ENCODE assay signal across 8 cellular contexts in the genomic region with DNA sequence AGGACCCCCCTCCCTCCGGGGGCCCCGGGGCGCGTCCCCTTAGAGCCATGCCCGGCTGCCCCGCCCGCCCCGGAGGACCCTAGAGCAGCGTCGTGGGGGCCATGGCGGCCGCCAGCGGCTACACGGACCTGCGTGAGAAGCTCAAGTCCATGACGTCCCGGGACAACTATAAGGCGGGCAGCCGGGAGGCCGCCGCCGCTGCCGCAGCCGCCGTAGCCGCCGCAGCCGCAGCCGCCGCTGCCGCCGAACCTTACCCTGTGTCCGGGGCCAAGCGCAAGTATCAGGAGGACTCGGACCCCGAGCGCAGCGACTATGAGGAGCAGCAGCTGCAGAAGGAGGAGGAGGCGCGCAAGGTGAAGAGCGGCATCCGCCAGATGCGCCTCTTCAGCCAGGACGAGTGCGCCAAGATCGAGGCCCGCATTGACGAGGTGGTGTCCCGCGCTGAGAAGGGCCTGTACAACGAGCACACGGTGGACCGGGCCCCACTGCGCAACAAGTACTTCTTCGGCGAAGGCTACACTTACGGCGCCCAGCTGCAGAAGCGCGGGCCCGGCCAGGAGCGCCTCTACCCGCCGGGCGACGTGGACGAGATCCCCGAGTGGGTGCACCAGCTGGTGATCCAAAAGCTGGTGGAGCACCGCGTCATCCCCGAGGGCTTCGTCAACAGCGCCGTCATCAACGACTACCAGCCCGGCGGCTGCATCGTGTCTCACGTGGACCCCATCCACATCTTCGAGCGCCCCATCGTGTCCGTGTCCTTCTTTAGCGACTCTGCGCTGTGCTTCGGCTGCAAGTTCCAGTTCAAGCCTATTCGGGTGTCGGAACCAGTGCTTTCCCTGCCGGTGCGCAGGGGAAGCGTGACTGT. TPM values are rescaled to one million over a fixed set of nuclear protein-coding genes. Genes with fewer than 3 reads are reported as not detected.
DNase-seq lines count a peak whose midpoint lies in the region; ATAC-seq, FAIRE-seq and TF ChIP-seq lines count a peak whose summit lies in the region.

No MANE protein-coding gene starts in this region.

- peak; percentile 69 for DNase-seq in GM13976 (ENCODE audit: low spot score)
- DNase-seq in MCF 10A (ENCODE audit: unreplicated experiment): peak; percentile 33
- DNase-seq in iris pigment epithelial cell (ENCODE audit: low read depth): peak; percentile 56
- DNase-seq in stimulated activated CD4-positive, alpha-beta T cell treated with anti-CD3 and anti-CD28 coated beads, Interleukin-15, amount 100 ng/mL, for 1 hour (ENCODE audit: low read depth in 1 of 2, low spot score in 1 of 2): peak; percentile 34 to 54
- DNase-seq in GM19239 (ENCODE audit: insufficient read length, low spot score): no peak

- POLR2A ChIA-PET in MCF 10A (lab: Yijun Ruan, JAX): interaction anchor here (0.6 to 4.9 kb wide), 15 partner anchors 9 to 952 kb away, joined by 3 to 32 read pairs (median 4); partner anchors contain the start of gene SREBF1

- H3K4me3 Mint-ChIP-seq in MCF 10A (ENCODE audit: unreplicated experiment): peak overlapping the region; percentile 95

- peak overlapping the region; percentile 99 for H3K27ac ChIP-seq in VCaP

- H3K9me3 Mint-ChIP-seq in MCF 10A (ENCODE audit: unreplicated experiment): no peaks in the 10 kb centered on the region

- peaks cover 26% of the 10 kb centered on the region for H3K36me3 Mint-ChIP-seq in MCF 10A (ENCODE audit: insufficient read depth, unreplicated experiment)

- intact Hi-C loops in MCF 10A (cut with micrococcal nuclease): loop anchor here (2.0 kb wide), 1 partner anchor 44 kb away; no protein-coding TSS in a partner anchor

- H3K27me3 Mint-ChIP-seq in MCF 10A (ENCODE audit: insufficient read depth, unreplicated experiment): no peaks in the 10 kb centered on the region

- in situ Hi-C loops in GM13976 (cut with MboI; ENCODE audit: low sequenced_read_pairs, unreplicated experiment): no loop called here

- TF ChIP-seq CTCF in GM13976 (IDR thresholded peaks at IDR 0.05; ENCODE audit: borderline replicate concordance, control extremely low read depth, extremely low read depth, insufficient read depth, missing control alignments): no peak
- TF ChIP-seq CTCF in VCaP (conservative IDR thresholded peaks at IDR 0.05): no peak
- TF ChIP-seq CTCF in MCF 10A (IDR thresholded peaks at IDR 0.05; ENCODE audit: unreplicated experiment): no peak

- peak; percentile 11 for ATAC-seq in HG03432 (IDR thresholded peaks at IDR 0.05; ENCODE audit: unreplicated experiment)
- ATAC-seq in GM18868 (IDR thresholded peaks at IDR 0.05; ENCODE audit: unreplicated experiment): no peak

- no TSS peak for BruUV-seq in MCF 10A (replicated peaks; lab: Mats Ljungman, UMichigan)

- H3K4me1 Mint-ChIP-seq in MCF 10A (ENCODE audit: insufficient read depth, unreplicated experiment): peaks cover 30% of the 10 kb centered on the region

- peak overlapping the region; percentile 75 for H3K27ac Mint-ChIP-seq in MCF 10A (ENCODE audit: low read depth, unreplicated experiment)

- no peak for FAIRE-seq in GM19239 (lab: Jason Lieb, UNC)

- CTCF ChIA-PET in MCF 10A (lab: Yijun Ruan, JAX): interaction anchor here (0.7 kb wide), 1 partner anchor 97 kb away, joined by 3 read pairs; no protein-coding TSS in a partner anchor

RNA-seq across cellular contexts. Expression of gene ALKBH5, which starts 0.7 kb away (rescaled TPM):
- total RNA-seq in MCF 10A (2022): 69.5 and 85.1 TPM in 2 replicates

RNA-seq across cellular contexts. Expression of gene LLGL1, which starts 41.1 kb away (rescaled TPM):
- total RNA-seq in MCF 10A (2022): 16.4 and 17.4 TPM in 2 replicates
